8 cellular contexts compared by ENCODE assay signal in genomic region chr21:33947451-33948095, GRCh38. TPM values are rescaled to one million over a fixed set of nuclear protein-coding genes. Genes with fewer than 3 reads are reported as not detected.
DNase-seq lines count a peak whose midpoint lies in the region; ATAC-seq and TF ChIP-seq lines count a peak whose summit lies in the region.

No MANE protein-coding gene starts in this region.

- H3K27me3 ChIP-seq in duodenal mucosa (ENCODE audit: control insufficient read depth in 1 of 2, insufficient read depth in 2 of 2, low read length in 2 of 2), result no peaks in the 10 kb centered on the region

- no peak for TF ChIP-seq CTCF in 22Rv1 (IDR thresholded peaks at IDR 0.05)

- H3K27ac ChIP-seq in 22Rv1, result peak overlapping the region; percentile 68
- peak overlapping the region; percentile 79 for H3K27ac ChIP-seq in duodenal mucosa (ENCODE audit: low read depth, low read length)

- H3K9ac ChIP-seq in duodenal mucosa (ENCODE audit: low read depth in 1 of 2, low read length in 2 of 2), result peak overlapping the region; percentile 40 to 45

- TF ChIP-seq POLR2A in GM18526 (IDR thresholded peaks at IDR 0.05; ENCODE audit: extremely low read depth, insufficient read length), result peak; percentile 27

- intact Hi-C loops in activated CD4-positive, alpha-beta memory T cell treated with anti-CD3 and anti-CD28 coated beads for 36 hours (cut with micrococcal nuclease), result loop anchor here (1.0 to 2.0 kb wide), 6 partner anchors 11 to 126 kb away; partner anchors contain the start of genes MRPS6 and SLC5A3

- no peaks in the 10 kb centered on the region for H3K36me3 ChIP-seq in duodenal mucosa (ENCODE audit: control insufficient read depth in 1 of 2, insufficient read depth in 2 of 2, low read length in 2 of 2)

- peaks cover 28 to 31% of the 10 kb centered on the region in 2 donors for H3K4me1 ChIP-seq in duodenal mucosa (ENCODE audit: control insufficient read depth in 1 of 2, insufficient read depth in 2 of 2, low read length in 2 of 2)

- peaks cover 4% of the 10 kb centered on the region for H3K27me3 Mint-ChIP-seq in activated CD4-positive, alpha-beta memory T cell treated with anti-CD3 and anti-CD28 coated beads for 36 hours

- peak overlapping the region; percentile 41 to 63 for H3K4me3 ChIP-seq in duodenal mucosa (ENCODE audit: low read depth in 1 of 2, low read length in 2 of 2)

- POLR2A ChIA-PET in activated CD4-positive, alpha-beta memory T cell treated with anti-CD3 and anti-CD28 coated beads for 36 hours (lab: Charles Lee), result interaction anchor here (0.6 to 7.1 kb wide), 16 partner anchors 9 to 586 kb away, joined by 3 to 148 read pairs (median 7); partner anchors contain the start of genes MRPS6 and SLC5A3

- peaks cover 72% of the 10 kb centered on the region for H3K4me1 Mint-ChIP-seq in activated CD4-positive, alpha-beta memory T cell treated with anti-CD3 and anti-CD28 coated beads for 36 hours (ENCODE audit: low read depth)

- CTCF ChIA-PET in activated CD4-positive, alpha-beta memory T cell treated with anti-CD3 and anti-CD28 coated beads for 36 hours (lab: Charles Lee), result interaction anchor here (0.7 to 4.7 kb wide), 9 partner anchors 8 to 579 kb away, joined by 3 to 34 read pairs (median 5); no protein-coding TSS in a partner anchor

- peak; percentile 58 for DNase-seq in NCI-H460 (ENCODE audit: extremely low read depth, low read depth)
- peak; percentile 92 for DNase-seq in activated CD4-positive, alpha-beta memory T cell treated with anti-CD3 and anti-CD28 coated beads for 36 hours
- peak; percentile 80 for DNase-seq in medulla oblongata (ENCODE audit: extremely low spot score)
- peak; percentile 65 for DNase-seq in stimulated activated CD8-positive, alpha-beta memory T cell treated with anti-CD3 and anti-CD28 coated beads, Interleukin-15, amount 100 ng/mL, for 1 hour (ENCODE audit: low read depth)

- peak overlapping the region; percentile 62 for H3K4me3 Mint-ChIP-seq in activated CD4-positive, alpha-beta memory T cell treated with anti-CD3 and anti-CD28 coated beads for 36 hours

- H3K9me3 ChIP-seq in duodenal mucosa (ENCODE audit: control insufficient read depth in 1 of 2, low read length in 2 of 2), result peaks cover 0 to 3% of the 10 kb centered on the region in 2 donors

- peak overlapping the region; percentile 97 for H3K27ac Mint-ChIP-seq in activated CD4-positive, alpha-beta memory T cell treated with anti-CD3 and anti-CD28 coated beads for 36 hours

- peaks cover 28% of the 10 kb centered on the region for H3K36me3 Mint-ChIP-seq in activated CD4-positive, alpha-beta memory T cell treated with anti-CD3 and anti-CD28 coated beads for 36 hours

- peaks cover 11% of the 10 kb centered on the region for H3K9me3 Mint-ChIP-seq in activated CD4-positive, alpha-beta memory T cell treated with anti-CD3 and anti-CD28 coated beads for 36 hours

- ATAC-seq in HG03097 (IDR thresholded peaks at IDR 0.05; ENCODE audit: low FRiP score, unreplicated experiment), result peak; percentile 52

RNA-seq across cellular contexts. Expression of gene ATP5PO, which starts 32.0 kb away (rescaled TPM):
- total RNA-seq in NCI-H460 (2014; rRNA removed; shearing (Covaris generic)), result 224 and 246 TPM in 2 replicates
- polyA plus RNA-seq in NCI-H460 (2014; cell fraction: nucleus; rRNA removed), result 108 and 110 TPM in 2 replicates
- 100 to 1,000 TPM; 208 to 210 TPM for total RNA-seq in activated CD4-positive, alpha-beta memory T cell treated with anti-CD3 and anti-CD28 coated beads for 36 hours

Comparison
In these comparisons a context has a peak if more than half of its experiments do, and no peak if none do; other contexts are left out.
1. Peak in every context shown above with its lines: DNase-seq, ATAC-seq, H3K4me3 ChIP-seq and H3K27ac ChIP-seq.